23 cellular contexts compared by ENCODE assay signal in genomic region chr12:69069479-69069878, GRCh38.
"Had no signal": no experiment of that assay in that cellular context is flagged by ENCODE, and none has a peak within 500 bp of the region (broad histone marks: within the 10 kb centered on the region; RNA-seq: fewer than 3 reads in every experiment).

No MANE protein-coding gene starts in this region.

- H3K4me3 ChIP-seq: colonic mucosa, esophagus squamous epithelium, gastrocnemius medialis, heart right ventricle, left lung, lower lobe of right lung, mucosa of descending colon had no signal

- H3K9me3 ChIP-seq: colonic mucosa, esophagus squamous epithelium, gastrocnemius medialis, heart right ventricle, left lung, lower lobe of right lung, mucosa of descending colon had no signal

- DNase-seq: cortex of kidney; effector CD8-positive, alpha-beta T cell; effector memory CD8-positive, alpha-beta T cell; endodermal cell; erythroblast; esophagus squamous epithelium; foreskin fibroblast; foreskin melanocyte; gastrocnemius medialis; glutamatergic neuron; head of caudate nucleus; heart right ventricle; hippocampal formation; left cardiac atrium; left lung; left ventricle myocardium superior; lower lobe of right lung; mesenchymal stem cell; mucosa of descending colon; naive B cell had no signal

- H3K36me3 Mint-ChIP-seq: mesothelial cell of epicardium, naive B cell had no signal

- H3K4me1 Mint-ChIP-seq: mesothelial cell of epicardium had no signal

- H3K27me3 ChIP-seq: colonic mucosa, esophagus squamous epithelium, gastrocnemius medialis, heart right ventricle, left lung had no signal

- H3K4me1 ChIP-seq: gastrocnemius medialis had no signal

- H3K4me3 Mint-ChIP-seq: dendritic cell treated with granulocyte-macrophage colony-stimulating factor and Interleukin-4, amounts not matched to agents 40 ng/mL and 50 ng/mL, for 4 days; effector memory CD8-positive, alpha-beta T cell; endodermal cell; mesothelial cell of epicardium; naive B cell had no signal

- H3K27ac Mint-ChIP-seq: dendritic cell treated with granulocyte-macrophage colony-stimulating factor and Interleukin-4, amounts not matched to agents 40 ng/mL and 50 ng/mL, for 4 days; effector memory CD8-positive, alpha-beta T cell; endodermal cell; mesothelial cell of epicardium; naive B cell had no signal

- H3K9me3 Mint-ChIP-seq: dendritic cell treated with granulocyte-macrophage colony-stimulating factor and Interleukin-4, amounts not matched to agents 40 ng/mL and 50 ng/mL, for 4 days; effector memory CD8-positive, alpha-beta T cell; endodermal cell; mesothelial cell of epicardium; naive B cell had no signal

- H3K27ac ChIP-seq: esophagus squamous epithelium, gastrocnemius medialis, heart right ventricle, lower lobe of right lung had no signal

- H3K36me3 ChIP-seq: colonic mucosa, esophagus squamous epithelium, gastrocnemius medialis, heart right ventricle, left lung, lower lobe of right lung had no signal

- ATAC-seq: effector memory CD8-positive, alpha-beta T cell; left lung; mucosa of descending colon had no signal
